Comparison of ENCODE assay signal across 31 cellular contexts in the genomic region with DNA sequence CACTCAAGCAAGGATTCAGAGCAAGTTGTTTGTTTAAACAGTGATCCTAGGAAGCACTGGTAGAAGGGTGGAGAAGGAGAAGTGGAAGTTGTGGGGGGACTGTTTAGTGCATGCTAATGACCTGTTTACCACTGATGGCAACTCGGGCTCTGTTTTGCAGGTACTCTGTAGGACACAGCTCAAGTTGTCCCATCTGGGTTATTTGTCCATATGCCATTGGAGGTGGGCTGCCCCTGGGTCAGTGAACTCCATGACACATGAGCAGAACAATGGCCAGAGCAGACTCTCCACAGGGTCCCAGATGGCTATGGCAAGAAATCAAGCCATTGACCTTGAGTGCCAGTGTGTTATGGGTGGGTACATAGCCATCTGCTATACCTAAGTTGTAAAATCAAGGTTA.
"Had no signal": no experiment of that assay in that cellular context is flagged by ENCODE, and none has a peak within 500 bp of the region (broad histone marks: within the 10 kb centered on the region; RNA-seq: fewer than 3 reads in every experiment).

No MANE protein-coding gene starts in this region.

- H3K4me1 ChIP-seq: adrenal gland, ascending aorta had no signal

- H3K9me3 ChIP-seq: adrenal gland, ascending aorta, body of pancreas, breast epithelium had no signal

- H3K27me3 ChIP-seq: adrenal gland, ascending aorta, body of pancreas, brain microvascular endothelial cell, breast epithelium, cardiac muscle cell had no signal

- DNase-seq: activated effector memory CD4-positive, alpha-beta T cell treated with anti-CD3 and anti-CD28 coated beads, Interleukin-2, amount 50 U/mL, for 16 hours; activated effector memory CD4-positive, alpha-beta T cell treated with Interleukin-2 at 50 U/mL for 16 hours; activated gamma-delta T cell; activated gamma-delta T cell treated with Interleukin-2 at 50 U/mL for 16 hours; activated naive CD4-positive, alpha-beta T cell; activated naive CD4-positive, alpha-beta T cell treated with anti-CD3 and anti-CD28 coated beads for 36 hours; activated naive CD4-positive, alpha-beta T cell treated with anti-CD3 and anti-CD28 coated beads, Interleukin-2, amount 10 ng/mL, durations not matched to agents 7 days and 5 days; activated naive CD4-positive, alpha-beta T cell treated with anti-CD3 and anti-CD28 coated beads, Interleukin-2, amount 50 U/mL, for 16 hours; activated naive CD4-positive, alpha-beta T cell treated with Interleukin-2 at 50 U/mL for 16 hours; activated naive CD8-positive, alpha-beta T cell treated with anti-CD3 and anti-CD28 coated beads for 36 hours; activated naive CD8-positive, alpha-beta T cell treated with anti-CD3 and anti-CD28 coated beads, Interleukin-2, amount 10 ng/mL, durations not matched to agents 7 days and 5 days; activated naive CD8-positive, alpha-beta T cell treated with anti-CD3 and anti-CD28 coated beads, Interleukin-2, amount 50 U/mL, for 24 hours; activated T-cell treated with anti-CD3 and anti-CD28 coated beads, Interleukin-2, amount 50 U/mL, for 24 hours; activated T-cell treated with anti-CD3 and anti-CD28 coated beads, Interleukin-2, amount 50 U/mL, for 4 hours; activated T-cell treated with anti-CD3 and anti-CD28 coated beads, Interleukin-2, amount 50 U/mL, for 48 hours; activated T-cell treated with anti-CD3 and anti-CD28 coated beads, Interleukin-2, amount 50 U/mL, for 72 hours; adrenal gland; amniotic stem cell; amygdala; anterior cingulate cortex; aorta; body of pancreas; brain microvascular endothelial cell; caudate nucleus; central memory CD4-positive, alpha-beta T cell; cerebellar nuclear complex had no signal

- FAIRE-seq: astrocyte, bronchial epithelial cell had no signal

- H3K4me3 ChIP-seq: adrenal gland, ascending aorta, body of pancreas, breast epithelium, cardiac muscle cell had no signal

- H3K36me3 ChIP-seq: adrenal gland, ascending aorta, brain microvascular endothelial cell, breast epithelium, cardiac muscle cell had no signal

- H3K27ac ChIP-seq: adrenal gland, ascending aorta, body of pancreas, brain microvascular endothelial cell, cardiac muscle cell had no signal
